26 cellular contexts compared by ENCODE assay signal in the genomic region with DNA sequence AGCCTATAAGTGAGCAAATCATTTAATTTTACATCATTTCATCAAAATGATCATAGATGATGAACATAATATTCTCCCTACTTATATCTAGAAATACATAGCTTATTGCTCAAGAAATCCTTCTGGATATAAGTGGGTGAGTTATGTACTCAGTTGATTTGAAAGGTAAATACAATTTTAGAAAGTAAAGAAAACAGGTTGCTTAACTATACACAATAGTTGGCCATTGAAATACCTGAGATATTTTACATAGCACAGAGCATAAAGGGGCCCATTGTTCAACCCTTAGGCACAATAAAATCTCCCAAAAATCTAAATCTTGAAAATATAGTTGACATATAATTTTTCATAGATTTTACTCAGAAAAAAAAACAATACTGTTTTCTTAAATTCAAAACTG.
DNase-seq lines count a peak whose midpoint lies in the region; ATAC-seq and TF ChIP-seq lines count a peak whose summit lies in the region.
"Had no signal": no experiment of that assay in that cellular context is flagged by ENCODE, and none has a peak within 500 bp of the region (broad histone marks: within the 10 kb centered on the region; RNA-seq: fewer than 3 reads in every experiment).

No MANE protein-coding gene starts in this region.

- no peaks in the 10 kb centered on the region for H4K20me1 ChIP-seq in GM23338 (replicated peaks; ENCODE audit: insufficient read depth)
- H4K20me1 ChIP-seq: BLaER1 had no signal

- H3K27ac ChIP-seq in GM23338 (ENCODE audit: low read depth) (no peak overlapping the region), left lung (no peak overlapping the region)
- H3K27ac ChIP-seq: BLaER1 had no signal

- ATAC-seq in GM23338 (no peak), left lung (peak; percentile 75)
- ATAC-seq: GM12878 had no signal

- H3K27me3 Mint-ChIP-seq in GM23338 (ENCODE audit: insufficient read depth, low read depth, poor library complexity), result no peaks in the 10 kb centered on the region
- no peaks in the 10 kb centered on the region for H3K27me3 Mint-ChIP-seq in MCF 10A (ENCODE audit: insufficient read depth, unreplicated experiment)
- H3K27me3 Mint-ChIP-seq: CD4-positive, alpha-beta memory T cell; CD4-positive, CD25-positive, alpha-beta regulatory T cell; CD8-positive, alpha-beta memory T cell had no signal

- intact Hi-C loops in left lung (cut with DNase I), result no loop called here
- intact Hi-C loops in MCF 10A (cut with micrococcal nuclease), result no loop called here

- H2AFZ ChIP-seq in GM23338, result no peak overlapping the region

- H3F3A ChIP-seq in GM23338 (replicated peaks; ENCODE audit: low read depth), result no peaks in the 10 kb centered on the region

- H3K4me3 Mint-ChIP-seq in GM23338, result no peak overlapping the region
- H3K4me3 Mint-ChIP-seq in MCF 10A (ENCODE audit: unreplicated experiment), result no peak overlapping the region
- H3K4me3 Mint-ChIP-seq: CD14-positive monocyte; CD4-positive, alpha-beta memory T cell; CD4-positive, CD25-positive, alpha-beta regulatory T cell; CD8-positive, alpha-beta memory T cell had no signal

- H3K4me3 ChIP-seq in GM23338 (no peak overlapping the region), left lung (no peak overlapping the region)
- H3K4me3 ChIP-seq: BLaER1, GM12878 had no signal

- H3K9me3 ChIP-seq in left lung, result no peaks in the 10 kb centered on the region
- H3K9me3 ChIP-seq: BE2C, BLaER1 had no signal

- H3K9me2 ChIP-seq in GM23338 (ENCODE audit: insufficient read depth), result no peaks in the 10 kb centered on the region

- BruUV-seq in MCF 10A (replicated peaks; lab: Mats Ljungman, UMichigan), result no TSS peak

- H3K9me3 Mint-ChIP-seq in GM23338 (peaks cover 7% of the 10 kb centered on the region; the same call in 2 of the 3 replicates), MCF 10A (ENCODE audit: unreplicated experiment) (no peaks in the 10 kb centered on the region)

- H3K27ac Mint-ChIP-seq in GM23338 (no peak overlapping the region), MCF 10A (ENCODE audit: low read depth, unreplicated experiment) (no peak overlapping the region)
- H3K27ac Mint-ChIP-seq: CD14-positive monocyte; CD4-positive, alpha-beta memory T cell; CD4-positive, CD25-positive, alpha-beta regulatory T cell; CD8-positive, alpha-beta memory T cell had no signal

- H3K79me2 ChIP-seq in GM23338 (replicated peaks; ENCODE audit: insufficient read depth), result no peaks in the 10 kb centered on the region

- peaks cover 33% of the 10 kb centered on the region for H3K4me1 ChIP-seq in GM23338 (ENCODE audit: insufficient read depth)
- H3K4me1 ChIP-seq in left lung, result peaks cover 0 to 3% of the 10 kb centered on the region in 2 donors
- H3K4me1 ChIP-seq: BE2C, BLaER1 had no signal

- peaks cover 3% of the 10 kb centered on the region; the same call in 2 of the 3 replicates for H3K4me1 Mint-ChIP-seq in GM23338
- no peaks in the 10 kb centered on the region for H3K4me1 Mint-ChIP-seq in MCF 10A (ENCODE audit: insufficient read depth, unreplicated experiment)
- H3K4me1 Mint-ChIP-seq: CD14-positive monocyte; CD4-positive, alpha-beta memory T cell; CD4-positive, CD25-positive, alpha-beta regulatory T cell; CD8-positive, alpha-beta memory T cell had no signal

- H3K27me3 ChIP-seq in GM23338 (ENCODE audit: insufficient read depth) (no peaks in the 10 kb centered on the region), left lung (no peaks in the 10 kb centered on the region)
- H3K27me3 ChIP-seq: BE2C, BLaER1 had no signal

- no peak overlapping the region for H3K4me2 ChIP-seq in GM23338
- H3K4me2 ChIP-seq: BLaER1 had no signal

- POLR2A ChIA-PET in MCF 10A (lab: Yijun Ruan, JAX), result no interaction called here

- H3K36me3 ChIP-seq in GM23338 (ENCODE audit: insufficient read depth) (0 out of 2 replicates have a peak, but pooled peaks cover under 1% of the 10 kb centered on the region), left lung (no peaks in the 10 kb centered on the region)
- H3K36me3 ChIP-seq: BE2C, BLaER1 had no signal

- DNase-seq in GM23338 (ENCODE audit: low spot score), result peak; percentile 7
- DNase-seq in HuH-7 (ENCODE audit: low spot score), result peak; percentile 12
- peak; percentile 17 for DNase-seq in NCI-H1048 (lab: John Stamatoyannopoulos, UW)
- DNase-seq in left lung, result no peak
- no peak for DNase-seq in retina
- no peak for DNase-seq in MCF 10A (ENCODE audit: unreplicated experiment)
- no peak for DNase-seq in NCI-H524 treated with DMSO at 0.1 percent for 48 hours (lab: John Stamatoyannopoulos, UW)
- DNase-seq in NCI-H2081 (lab: John Stamatoyannopoulos, UW), result no peak
- DNase-seq: 8988T; ACHN; BE2C; C1 segment of cervical spinal cord; CD4-positive, alpha-beta memory T cell; CD4-positive, CD25-positive, alpha-beta regulatory T cell; CD8-positive, alpha-beta memory T cell; COR-L47; DMS 273 treated with DMSO at 0.1 percent for 48 hours; DMS153; DMS53; DMS79; DND-41; EL; GDM1 had no signal

- TF ChIP-seq CTCF in GM23338 (conservative IDR thresholded peaks at IDR 0.05; ENCODE audit: low read depth in 2 of 2) (no peak), left lung (IDR thresholded peaks at IDR 0.05) (no peak), MCF 10A (IDR thresholded peaks at IDR 0.05; ENCODE audit: unreplicated experiment) (no peak)

- H3K36me3 Mint-ChIP-seq in GM23338 (ENCODE audit: low read depth), result no peaks in the 10 kb centered on the region; the same call in 2 of the 3 replicates
- H3K36me3 Mint-ChIP-seq in MCF 10A (ENCODE audit: insufficient read depth, unreplicated experiment), result no peaks in the 10 kb centered on the region
- H3K36me3 Mint-ChIP-seq: CD14-positive monocyte; CD4-positive, alpha-beta memory T cell; CD4-positive, CD25-positive, alpha-beta regulatory T cell; CD8-positive, alpha-beta memory T cell had no signal

- CTCF ChIA-PET in MCF 10A (lab: Yijun Ruan, JAX), result no interaction called here

TF ChIP-seq in GM23338, 12 proteins besides CTCF, POLR2A, EP300 and RAD21:
- TF ChIP-seq, protein P1, sequence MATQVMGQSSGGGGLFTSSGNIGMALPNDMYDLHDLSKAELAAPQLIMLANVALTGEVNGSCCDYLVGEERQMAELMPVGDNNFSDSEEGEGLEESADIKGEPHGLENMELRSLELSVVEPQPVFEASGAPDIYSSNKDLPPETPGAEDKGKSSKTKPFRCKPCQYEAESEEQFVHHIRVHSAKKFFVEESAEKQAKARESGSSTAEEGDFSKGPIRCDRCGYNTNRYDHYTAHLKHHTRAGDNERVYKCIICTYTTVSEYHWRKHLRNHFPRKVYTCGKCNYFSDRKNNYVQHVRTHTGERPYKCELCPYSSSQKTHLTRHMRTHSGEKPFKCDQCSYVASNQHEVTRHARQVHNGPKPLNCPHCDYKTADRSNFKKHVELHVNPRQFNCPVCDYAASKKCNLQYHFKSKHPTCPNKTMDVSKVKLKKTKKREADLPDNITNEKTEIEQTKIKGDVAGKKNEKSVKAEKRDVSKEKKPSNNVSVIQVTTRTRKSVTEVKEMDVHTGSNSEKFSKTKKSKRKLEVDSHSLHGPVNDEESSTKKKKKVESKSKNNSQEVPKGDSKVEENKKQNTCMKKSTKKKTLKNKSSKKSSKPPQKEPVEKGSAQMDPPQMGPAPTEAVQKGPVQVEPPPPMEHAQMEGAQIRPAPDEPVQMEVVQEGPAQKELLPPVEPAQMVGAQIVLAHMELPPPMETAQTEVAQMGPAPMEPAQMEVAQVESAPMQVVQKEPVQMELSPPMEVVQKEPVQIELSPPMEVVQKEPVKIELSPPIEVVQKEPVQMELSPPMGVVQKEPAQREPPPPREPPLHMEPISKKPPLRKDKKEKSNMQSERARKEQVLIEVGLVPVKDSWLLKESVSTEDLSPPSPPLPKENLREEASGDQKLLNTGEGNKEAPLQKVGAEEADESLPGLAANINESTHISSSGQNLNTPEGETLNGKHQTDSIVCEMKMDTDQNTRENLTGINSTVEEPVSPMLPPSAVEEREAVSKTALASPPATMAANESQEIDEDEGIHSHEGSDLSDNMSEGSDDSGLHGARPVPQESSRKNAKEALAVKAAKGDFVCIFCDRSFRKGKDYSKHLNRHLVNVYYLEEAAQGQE (IDR thresholded peaks at IDR 0.05; ENCODE audit: unreplicated experiment), result no peak
- no peak for TF ChIP-seq JUNB (IDR thresholded peaks at IDR 0.05; ENCODE audit: unreplicated experiment)
- TF ChIP-seq, protein P2, sequence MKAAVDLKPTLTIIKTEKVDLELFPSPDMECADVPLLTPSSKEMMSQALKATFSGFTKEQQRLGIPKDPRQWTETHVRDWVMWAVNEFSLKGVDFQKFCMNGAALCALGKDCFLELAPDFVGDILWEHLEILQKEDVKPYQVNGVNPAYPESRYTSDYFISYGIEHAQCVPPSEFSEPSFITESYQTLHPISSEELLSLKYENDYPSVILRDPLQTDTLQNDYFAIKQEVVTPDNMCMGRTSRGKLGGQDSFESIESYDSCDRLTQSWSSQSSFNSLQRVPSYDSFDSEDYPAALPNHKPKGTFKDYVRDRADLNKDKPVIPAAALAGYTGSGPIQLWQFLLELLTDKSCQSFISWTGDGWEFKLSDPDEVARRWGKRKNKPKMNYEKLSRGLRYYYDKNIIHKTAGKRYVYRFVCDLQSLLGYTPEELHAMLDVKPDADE (IDR thresholded peaks at IDR 0.05), result no peak
- TF ChIP-seq CREB1 (CRISPR knock-in tag; IDR thresholded peaks at IDR 0.05; ENCODE audit: low read depth), result no peak
TF ChIP-seq in GM23338: peak in this region for 0.

Comparison
In these comparisons a context has a peak if more than half of its experiments do, and no peak if none do; other contexts are left out.
1. DNase-seq: peak in GM23338 (single experiment), HuH-7 (single experiment) and NCI-H1048 (single experiment); none in left lung (0 of 2), retina (single experiment), MCF 10A (single experiment), NCI-H524 treated with DMSO at 0.1 percent for 48 hours (single experiment) and NCI-H2081 (0 of 2).